ENCODE assay signal across 8 cellular contexts in the genomic region with DNA sequence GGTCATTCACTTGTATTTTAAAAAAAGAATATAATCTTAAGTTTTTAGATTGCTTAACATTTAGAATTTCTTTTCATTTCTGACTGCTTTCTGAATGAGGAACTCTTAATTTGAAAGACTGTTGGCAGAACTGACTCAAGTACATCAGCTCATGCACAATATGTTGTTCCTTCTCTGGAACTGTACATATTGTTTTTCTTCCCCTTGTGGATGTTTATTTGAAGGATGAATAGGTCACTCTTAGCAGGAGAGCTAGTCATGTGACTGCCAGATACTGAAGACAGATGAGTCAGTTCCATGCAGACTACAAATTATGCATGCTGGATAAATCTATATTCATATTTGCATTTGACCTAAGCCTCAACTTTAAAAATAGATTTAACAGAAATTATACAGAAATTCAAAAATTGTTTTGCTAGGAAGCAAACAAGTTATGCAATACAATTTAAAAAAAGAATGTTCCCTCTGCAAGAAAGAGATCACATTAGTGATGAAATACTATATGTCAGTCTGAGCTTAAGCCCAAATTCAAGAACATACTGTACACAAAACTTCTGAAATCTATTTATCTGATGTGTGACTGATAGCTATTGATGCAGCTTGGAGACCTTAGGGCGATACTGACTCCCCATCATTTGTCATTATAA.
A peak's percentile ranks its signal among the peaks of the same experiment; 100 is the strongest.
DNase-seq lines count a peak whose midpoint lies in the region; ATAC-seq, FAIRE-seq and TF ChIP-seq lines count a peak whose summit lies in the region.

No MANE protein-coding gene starts in this region.

- no peak overlapping the region for H3K9ac ChIP-seq in SU-DHL-6 (ENCODE audit: low read length)

- H4K20me1 ChIP-seq in SU-DHL-6 (ENCODE audit: low read depth, low read length): no peaks in the 10 kb centered on the region

- H3K27me3 Mint-ChIP-seq in T-cell: no peaks in the 10 kb centered on the region

- H3K27ac Mint-ChIP-seq in T-cell: no peak overlapping the region

- H3K9me3 Mint-ChIP-seq in T-cell: no peaks in the 10 kb centered on the region

- H3F3A ChIP-seq in SU-DHL-6 (ENCODE audit: insufficient read depth): no peaks in the 10 kb centered on the region

- POLR2A ChIA-PET in T-cell (lab: Charles Lee): no interaction called here

- WGBS in heart left ventricle, 4 donors: 86 to 94% (median 88%) methylated on average over 1 of the region's 1 CpG

- peak; percentile 82 for FAIRE-seq in HTR-8/SVneo (lab: Jason Lieb, UNC)

- peak overlapping the region; percentile 61 for H2AFZ ChIP-seq in SU-DHL-6 (ENCODE audit: low read depth, low read length, severe bottlenecking)

- H3K27me3 ChIP-seq in SU-DHL-6 (ENCODE audit: low read length) (no peaks in the 10 kb centered on the region), heart left ventricle (no peaks in the 10 kb centered on the region)

- no peaks in the 10 kb centered on the region for H3K4me1 Mint-ChIP-seq in T-cell

- H3K36me3 Mint-ChIP-seq in T-cell: no peaks in the 10 kb centered on the region

- no peaks in the 10 kb centered on the region for H3K9me2 ChIP-seq in SU-DHL-6 (replicated peaks; ENCODE audit: insufficient read depth, low read length)

- TF ChIP-seq CTCF in SU-DHL-6 (IDR thresholded peaks at IDR 0.05; ENCODE audit: insufficient read depth, low read length, poor library complexity, severe bottlenecking) (no peak), heart left ventricle (IDR thresholded peaks at IDR 0.05) (no peak)

- H3K4me3 Mint-ChIP-seq in T-cell: no peak overlapping the region

- H3K9me3 ChIP-seq in SU-DHL-6 (ENCODE audit: insufficient read depth, low read length): no peaks in the 10 kb centered on the region
- no peaks in the 10 kb centered on the region for H3K9me3 ChIP-seq in heart left ventricle

- intact Hi-C loops in heart left ventricle (cut with DNase I): no loop called here

- DNase-seq in HTR-8/SVneo (ENCODE audit: insufficient read length, low spot score): peak; percentile 42
- DNase-seq in heart left ventricle: no peak
- DNase-seq in stromal cell of bone marrow (ENCODE audit: low read depth): peak; percentile 89
- DNase-seq in T-cell: no peak
- DNase-seq in NCI-H1694 (lab: John Stamatoyannopoulos, UW): no peak
- DNase-seq in activated CD8-positive, alpha-beta memory T cell treated with anti-CD3 and anti-CD28 coated beads, Interleukin-2, amount 50 U/mL, for 48 hours: no peak
- no peak for DNase-seq in activated CD4-positive, alpha-beta T cell treated with anti-CD3 and anti-CD28 coated beads, Interleukin-2, amount 50 U/mL, for 4 hours

- H3K79me2 ChIP-seq in SU-DHL-6 (ENCODE audit: insufficient read depth, low read length): no peaks in the 10 kb centered on the region

- TF ChIP-seq POLR2A in heart left ventricle (IDR thresholded peaks at IDR 0.05): no peak

- CTCF ChIA-PET in T-cell (lab: Charles Lee): no interaction called here

- no peak overlapping the region for H3K4me2 ChIP-seq in SU-DHL-6 (ENCODE audit: low read depth, low read length, poor library complexity, severe bottlenecking)

- H3K4me3 ChIP-seq in SU-DHL-6 (ENCODE audit: insufficient read depth, low read length, poor library complexity, severe bottlenecking): no peak overlapping the region
- no peak overlapping the region for H3K4me3 ChIP-seq in heart left ventricle

- H3K27ac ChIP-seq in SU-DHL-6 (ENCODE audit: low read depth, low read length): no peak overlapping the region
- H3K27ac ChIP-seq in heart left ventricle: peak overlapping the region in 2 of 12 donors; percentile 45 to 55

- ATAC-seq in heart left ventricle (peak; percentile 54 to 91 (median 88)), T-cell (replicated peaks in 1 of 4) (no peak)

- H3K36me3 ChIP-seq in SU-DHL-6 (ENCODE audit: low read length): no peaks in the 10 kb centered on the region
- no peaks in the 10 kb centered on the region for H3K36me3 ChIP-seq in heart left ventricle

- H3K4me1 ChIP-seq in heart left ventricle: peaks cover 0 to 15% (median 6%) of the 10 kb centered on the region in 12 donors

Comparison
In these comparisons a context has a peak if more than half of its experiments do, and no peak if none do; other contexts are left out.
1. DNase-seq: peak in HTR-8/SVneo (single experiment) and stromal cell of bone marrow (single experiment); none in heart left ventricle (0 of 5), T-cell (0 of 34), NCI-H1694 (single experiment), activated CD8-positive, alpha-beta memory T cell treated with anti-CD3 and anti-CD28 coated beads, Interleukin-2, amount 50 U/mL, for 48 hours (single experiment) and activated CD4-positive, alpha-beta T cell treated with anti-CD3 and anti-CD28 coated beads, Interleukin-2, amount 50 U/mL, for 4 hours (0 of 2).
2. ATAC-seq: peak in heart left ventricle (4 of 4); none in T-cell (0 of 4).